ENCODE assay signal across 1 cellular context in genomic region chr19:36939153-36939552, GRCh38.
TF ChIP-seq lines count a peak whose summit lies in the region.

No MANE protein-coding gene starts in this region.

TF ChIP-seq in H1, 55 proteins besides CTCF, POLR2A, EP300 and RAD21:
- TF ChIP-seq MAFK (IDR thresholded peaks at IDR 0.05; ENCODE audit: low read depth, low read length) = no peak
- no peak for TF ChIP-seq BRCA1 (IDR thresholded peaks at IDR 0.05; ENCODE audit: low read depth, low read length)
- TF ChIP-seq EGR1 (IDR thresholded peaks at IDR 0.05; ENCODE audit: borderline replicate concordance, low read depth, low read length) = no peak
- TF ChIP-seq POLR2AphosphoS5 (IDR thresholded peaks at IDR 0.05; ENCODE audit: low read depth, low read length) = no peak
- TF ChIP-seq RFX5 (IDR thresholded peaks at IDR 0.05; ENCODE audit: borderline replicate concordance, low read depth, low read length) = no peak
- TF ChIP-seq E2F6 (IDR thresholded peaks at IDR 0.05) = no peak
- no peak for TF ChIP-seq CHD1 (IDR thresholded peaks at IDR 0.05; ENCODE audit: low read depth, low read length)
- TF ChIP-seq SP4 (IDR thresholded peaks at IDR 0.05; ENCODE audit: low read length) = no peak
- no peak for TF ChIP-seq JUND (IDR thresholded peaks at IDR 0.05; ENCODE audit: low read length)
- TF ChIP-seq SUZ12 (IDR thresholded peaks at IDR 0.05; ENCODE audit: low read length) = no peak
- TF ChIP-seq KDM5A (IDR thresholded peaks at IDR 0.05; ENCODE audit: low read length) = no peak
- no peak for TF ChIP-seq CTBP2 (IDR thresholded peaks at IDR 0.05; ENCODE audit: borderline replicate concordance, insufficient read depth, insufficient read length, low read length)
- no peak for TF ChIP-seq NRF1 (IDR thresholded peaks at IDR 0.05; ENCODE audit: low read depth, low read length)
- no peak for TF ChIP-seq SIX5 (IDR thresholded peaks at IDR 0.05; ENCODE audit: low read depth, low read length)
- no peak for TF ChIP-seq ZNF274 (IDR thresholded peaks at IDR 0.05; ENCODE audit: borderline replicate concordance, extremely low read depth, low read length)
- TF ChIP-seq HDAC6 (IDR thresholded peaks at IDR 0.05; ENCODE audit: low read depth, low read length) = no peak
- TF ChIP-seq TAF1 (IDR thresholded peaks at IDR 0.05; ENCODE audit: low read depth, low read length) = no peak
- no peak for TF ChIP-seq PHF8 (conservative IDR thresholded peaks at IDR 0.05; ENCODE audit: low read depth, low read length)
